18 cellular contexts compared by ENCODE assay signal in the genomic region with DNA sequence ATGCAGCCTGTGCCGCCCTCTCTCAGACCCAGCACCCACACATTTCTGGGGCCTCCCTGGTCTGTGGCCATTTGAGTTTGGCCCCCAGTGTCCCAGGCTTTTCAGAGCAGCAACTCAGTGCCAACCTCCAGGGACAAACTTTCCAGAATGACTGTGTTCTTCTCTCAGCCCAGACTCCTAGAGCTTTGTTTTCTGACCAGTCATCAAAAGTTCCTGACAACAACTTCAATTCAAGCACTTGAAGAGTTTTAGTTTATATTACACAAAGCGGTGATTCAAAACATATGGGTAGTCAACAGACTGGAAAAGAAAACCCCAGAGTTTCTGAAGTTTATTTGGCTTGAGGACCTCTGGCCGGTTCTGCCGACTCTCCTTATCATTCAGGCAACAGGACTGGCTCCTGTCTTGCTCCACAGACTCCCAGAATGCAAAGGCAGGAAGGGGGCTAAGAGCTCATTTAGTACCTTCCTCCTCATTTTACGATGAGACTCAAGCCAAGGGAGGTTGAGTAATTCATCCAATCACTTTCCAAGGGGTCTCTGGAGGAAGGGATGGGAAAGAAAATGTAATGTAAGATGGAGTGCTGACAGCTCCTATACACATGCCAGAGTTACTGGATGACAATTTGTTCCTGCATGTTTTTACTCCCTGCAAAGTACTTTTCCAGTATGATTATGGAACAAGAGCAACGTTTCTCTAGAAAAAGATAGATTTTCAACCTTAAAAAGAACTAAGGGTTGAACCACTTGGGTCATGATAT. TPM values are rescaled to one million over a fixed set of nuclear protein-coding genes. Genes with fewer than 3 reads are reported as not detected.
DNase-seq lines count a peak whose midpoint lies in the region; ATAC-seq and TF ChIP-seq lines count a peak whose summit lies in the region.
"Had no signal": no experiment of that assay in that cellular context is flagged by ENCODE, and none has a peak within 500 bp of the region (broad histone marks: within the 10 kb centered on the region; RNA-seq: fewer than 3 reads in every experiment).

No MANE protein-coding gene starts in this region.

- no peaks in the 10 kb centered on the region for H3K9me3 Mint-ChIP-seq in endothelial cell (ENCODE audit: unreplicated experiment)
- H3K9me3 Mint-ChIP-seq in T-helper 2 cell treated with Interferon-gamma antibody and Interleukin-4, amounts not matched to agents 5 μg/mL and 100 μg/mL, for 36 hours, result no peaks in the 10 kb centered on the region
- H3K9me3 Mint-ChIP-seq: immature natural killer cell had no signal

- intact Hi-C loops in sciatic nerve (cut with DNase I), result no loop called here

- H3K27ac Mint-ChIP-seq in endothelial cell (ENCODE audit: unreplicated experiment), result peak overlapping the region; percentile 42
- H3K27ac Mint-ChIP-seq in T-helper 2 cell treated with Interferon-gamma antibody and Interleukin-4, amounts not matched to agents 5 μg/mL and 100 μg/mL, for 36 hours, result no peak overlapping the region
- H3K27ac Mint-ChIP-seq: immature natural killer cell had no signal

- peaks cover 4% of the 10 kb centered on the region for H3K27me3 Mint-ChIP-seq in endothelial cell (ENCODE audit: unreplicated experiment)
- H3K27me3 Mint-ChIP-seq in T-helper 2 cell treated with Interferon-gamma antibody and Interleukin-4, amounts not matched to agents 5 μg/mL and 100 μg/mL, for 36 hours (ENCODE audit: low read depth), result peaks cover 10% of the 10 kb centered on the region

- H3K4me1 Mint-ChIP-seq in endothelial cell (ENCODE audit: unreplicated experiment), result peaks cover 33% of the 10 kb centered on the region
- H3K4me1 Mint-ChIP-seq in T-helper 2 cell treated with Interferon-gamma antibody and Interleukin-4, amounts not matched to agents 5 μg/mL and 100 μg/mL, for 36 hours (ENCODE audit: low read depth), result peaks cover 17% of the 10 kb centered on the region

- no peak for TF ChIP-seq CTCF in endothelial cell (IDR thresholded peaks at IDR 0.05; ENCODE audit: unreplicated experiment)

- H3K4me3 Mint-ChIP-seq in endothelial cell (ENCODE audit: unreplicated experiment), result no peak overlapping the region
- no peak overlapping the region for H3K4me3 Mint-ChIP-seq in T-helper 2 cell treated with Interferon-gamma antibody and Interleukin-4, amounts not matched to agents 5 μg/mL and 100 μg/mL, for 36 hours
- H3K4me3 Mint-ChIP-seq: immature natural killer cell had no signal

- DNase-seq in M059J (ENCODE audit: low read depth) (peak; percentile 37), endothelial cell (ENCODE audit: low spot score) (no peak), left kidney (ENCODE audit: low read depth, low spot score) (peak; percentile 54), sciatic nerve (ENCODE audit: low spot score) (no peak), EL (no peak), middle frontal gyrus (ENCODE audit: extremely low spot score, low spot score) (no peak)
- no peak for DNase-seq in T-helper 2 cell treated with Interferon-gamma antibody and Interleukin-4, amounts not matched to agents 5 μg/mL and 100 μg/mL, for 36 hours (ENCODE audit: low spot score)
- DNase-seq: activated CD4-positive, alpha-beta T cell treated with anti-CD3 and anti-CD28 coated beads for 4 hours; activated CD8-positive, alpha-beta memory T cell treated with anti-CD3 and anti-CD28 coated beads, Interleukin-2, amount 50 U/mL, for 48 hours; body of pancreas; Calu3; GF-D8; immature natural killer cell; NCI-H1436; NCI-H226; NK-92 treated with Interleukin-12 subunit alpha and Interleukin-12 subunit beta, amount 100 ng/mL, for 24 hours; SHP77 had no signal

- peaks cover 4% of the 10 kb centered on the region for H3K36me3 Mint-ChIP-seq in endothelial cell (ENCODE audit: low read depth, unreplicated experiment)
- H3K36me3 Mint-ChIP-seq in T-helper 2 cell treated with Interferon-gamma antibody and Interleukin-4, amounts not matched to agents 5 μg/mL and 100 μg/mL, for 36 hours (ENCODE audit: low read depth), result peaks cover 2% of the 10 kb centered on the region

- ATAC-seq in sciatic nerve, result peak; percentile 84
- no peak for ATAC-seq in GM21447 (IDR thresholded peaks at IDR 0.05; ENCODE audit: unreplicated experiment)
- ATAC-seq: body of pancreas had no signal

RNA-seq across cellular contexts. Expression of a gene that starts 27.0 kb away (rescaled TPM):
- 0.17 and 0.30 TPM in 2 replicates for total RNA-seq in M059J (2014; rRNA removed; shearing (Covaris generic))
- total RNA-seq in endothelial cell (ENCODE audit: unreplicated experiment), result 131 TPM
- 40.2 TPM for total RNA-seq in sciatic nerve

Comparison
In these comparisons a context has a peak if more than half of its experiments do, and no peak if none do; other contexts are left out.
1. DNase-seq: peak in M059J (single experiment) and left kidney (single experiment); none in endothelial cell (single experiment), sciatic nerve (single experiment), T-helper 2 cell treated with Interferon-gamma antibody and Interleukin-4, amounts not matched to agents 5 μg/mL and 100 μg/mL, for 36 hours (single experiment), EL (single experiment) and middle frontal gyrus (single experiment).
2. RNA of a gene that starts 27.0 kb away (total RNA-seq): 131 TPM in endothelial cell (single experiment) and 40.2 TPM in sciatic nerve (single experiment); 0.17 to 0.30 TPM in M059J; every median in the first group is over 10 times any median in the second.